In the genomic region with DNA sequence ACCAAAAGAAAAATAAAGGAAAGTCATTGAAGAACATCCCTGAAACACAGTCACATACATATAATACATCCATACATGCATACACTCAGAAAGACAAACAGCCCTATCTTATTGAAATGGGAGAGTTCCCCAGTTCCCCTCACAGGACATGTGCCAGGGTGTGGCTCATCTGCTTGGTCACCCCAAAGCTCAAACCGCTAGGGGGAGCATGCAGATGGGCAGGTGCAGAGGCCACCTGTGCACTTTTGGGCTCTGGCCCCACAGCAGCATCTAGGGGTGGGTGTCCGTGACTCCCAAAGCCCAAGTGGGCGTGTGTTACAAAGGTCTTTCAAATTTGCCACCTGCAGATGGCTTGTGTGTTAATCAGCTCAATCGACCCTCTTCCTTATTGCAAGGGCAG, we compare ENCODE assay signal across 8 cellular contexts.
DNase-seq lines count a peak whose midpoint lies in the region; ATAC-seq and TF ChIP-seq lines count a peak whose summit lies in the region.

No MANE protein-coding gene starts in this region.

- H3K27me3 Mint-ChIP-seq in T-helper 17 cell: peaks cover 8% of the 10 kb centered on the region

- no peak overlapping the region for H3K4me3 Mint-ChIP-seq in T-helper 17 cell

- no peak for DNase-seq in AG09319 (ENCODE audit: extremely low read depth, low read depth)
- DNase-seq in T-helper 17 cell: peak in 2 of 3 donors; percentile 11 to 17
- DNase-seq in germinal center (ENCODE audit: low spot score): peak; percentile 33
- no peak for DNase-seq in NCI-H2171 treated with DMSO at 0.1 percent for 48 hours (lab: John Stamatoyannopoulos, UW)
- no peak for DNase-seq in NCI-H2196 (lab: John Stamatoyannopoulos, UW; ENCODE audit: unreplicated experiment)
- DNase-seq in left ventricle myocardium superior: no peak

- peaks cover 2% of the 10 kb centered on the region for H3K4me1 Mint-ChIP-seq in T-helper 17 cell

- H3K27ac Mint-ChIP-seq in T-helper 17 cell: no peak overlapping the region

- intact Hi-C loops in left ventricle myocardium superior (cut with micrococcal nuclease): no loop called here

- peak; percentile 17 for TF ChIP-seq CTCF in AG09319 (IDR thresholded peaks at IDR 0.05; ENCODE audit: low read depth, low read length)

- H3K36me3 Mint-ChIP-seq in T-helper 17 cell (ENCODE audit: low read depth): peaks cover 4% of the 10 kb centered on the region

- ATAC-seq in GM19438 (IDR thresholded peaks at IDR 0.05; ENCODE audit: low read depth, unreplicated experiment) (peak; percentile 60), T-helper 17 cell (peak; percentile 50), left ventricle myocardium superior (no peak), HG03520 (IDR thresholded peaks at IDR 0.05; ENCODE audit: unreplicated experiment) (no peak)

- H3K9me3 ChIP-seq in T-helper 17 cell (ENCODE audit: control insufficient read depth, low read length, poor library complexity, severe bottlenecking): no peaks in the 10 kb centered on the region

Comparison
In these comparisons a context has a peak if more than half of its experiments do, and no peak if none do; other contexts are left out.
1. DNase-seq: peak in T-helper 17 cell (2 of 3) and germinal center (single experiment); none in AG09319 (single experiment), NCI-H2171 treated with DMSO at 0.1 percent for 48 hours (single experiment), NCI-H2196 (single experiment) and left ventricle myocardium superior (single experiment).
2. ATAC-seq: peak in GM19438 (single experiment) and T-helper 17 cell (single experiment); none in left ventricle myocardium superior (single experiment) and HG03520 (single experiment).